In genomic region chrX:53084863-53085262, GRCh38 we compare ENCODE assay signal across 18 cellular contexts. TPM values are rescaled to one million over a fixed set of nuclear protein-coding genes. Genes with fewer than 3 reads are reported as not detected.
DNase-seq lines count a peak whose midpoint lies in the region; ATAC-seq and TF ChIP-seq lines count a peak whose summit lies in the region.
"Had no signal": no experiment of that assay in that cellular context is flagged by ENCODE, and none has a peak within 500 bp of the region (broad histone marks: within the 10 kb centered on the region; RNA-seq: fewer than 3 reads in every experiment).

No MANE protein-coding gene starts in this region.

- ATAC-seq in stimulated activated naive CD8-positive, alpha-beta T cell treated with anti-CD3 and anti-CD28 coated beads, Interleukin-15, amount 100 ng/mL, for 72 hours = no peak
- no peak for ATAC-seq in stimulated activated naive CD8-positive, alpha-beta T cell treated with anti-CD3 and anti-CD28 coated beads, Interleukin-15, Interleukin-2, amounts not matched to agents 100 U/mL and 50 U/mL, for 24 hours
- ATAC-seq: Right ventricle myocardium inferior, sciatic nerve had no signal

- H3K36me3 ChIP-seq in osteoblast (ENCODE audit: insufficient read depth, low read length) = peaks cover 31% of the 10 kb centered on the region

- H3K9me3 Mint-ChIP-seq in stimulated activated naive CD8-positive, alpha-beta T cell treated with anti-CD3 and anti-CD28 coated beads, Interleukin-15, amount 100 ng/mL, for 72 hours = no peaks in the 10 kb centered on the region
- H3K9me3 Mint-ChIP-seq: IgD-negative memory B cell, memory B cell had no signal

- H3K27ac ChIP-seq in cingulate gyrus (ENCODE audit: low read depth, low read length) (peak overlapping the region; percentile 14), osteoblast (ENCODE audit: low read depth, low read length) (no peak overlapping the region)
- H3K27ac ChIP-seq: brain microvascular endothelial cell, GM23248 had no signal

- H3K4me3 ChIP-seq in osteoblast (ENCODE audit: insufficient read depth, low read length) = no peak overlapping the region
- H3K4me3 ChIP-seq: GM23248 had no signal

- H3K4me2 ChIP-seq in osteoblast (ENCODE audit: insufficient read depth, low read length) = no peak overlapping the region

- no peak overlapping the region for H2AFZ ChIP-seq in osteoblast (ENCODE audit: low read length)
- H2AFZ ChIP-seq: GM23248 had no signal

- no peaks in the 10 kb centered on the region for H3K27me3 ChIP-seq in osteoblast (ENCODE audit: insufficient read depth, low read length)
- H3K27me3 ChIP-seq: brain microvascular endothelial cell had no signal

- H3K27me3 Mint-ChIP-seq in stimulated activated naive CD8-positive, alpha-beta T cell treated with anti-CD3 and anti-CD28 coated beads, Interleukin-15, amount 100 ng/mL, for 72 hours = no peaks in the 10 kb centered on the region
- H3K27me3 Mint-ChIP-seq: memory B cell had no signal

- H3K9me3 ChIP-seq in osteoblast (ENCODE audit: low read depth, low read length) = no peaks in the 10 kb centered on the region

- peak overlapping the region; percentile 10 to 42 for H3K4me3 Mint-ChIP-seq in stimulated activated naive CD8-positive, alpha-beta T cell treated with anti-CD3 and anti-CD28 coated beads, Interleukin-15, amount 100 ng/mL, for 72 hours
- H3K4me3 Mint-ChIP-seq: memory B cell had no signal

- peaks cover 26% of the 10 kb centered on the region for H4K20me1 ChIP-seq in osteoblast (ENCODE audit: insufficient read depth, low read length)

- peaks cover 21% of the 10 kb centered on the region for H3K4me1 ChIP-seq in osteoblast (ENCODE audit: insufficient read depth, low read length)

- no peak overlapping the region for H3K27ac Mint-ChIP-seq in stimulated activated naive CD8-positive, alpha-beta T cell treated with anti-CD3 and anti-CD28 coated beads, Interleukin-15, amount 100 ng/mL, for 72 hours

- peaks cover 31% of the 10 kb centered on the region for H3K79me2 ChIP-seq in osteoblast (ENCODE audit: insufficient read depth, low read length)

- DNase-seq in stimulated activated naive CD8-positive, alpha-beta T cell treated with anti-CD3 and anti-CD28 coated beads, Interleukin-15, amount 100 ng/mL, for 72 hours = no peak
- DNase-seq in stimulated activated naive CD8-positive, alpha-beta T cell treated with anti-CD3 and anti-CD28 coated beads, Interleukin-15, Interleukin-2, amounts not matched to agents 100 U/mL and 50 U/mL, for 24 hours = no peak
- DNase-seq in osteoblast (ENCODE audit: insufficient read length, low spot score, missing footprints) = peak; percentile 76
- no peak for DNase-seq in nucleus accumbens (lab: John Stamatoyannopoulos, UW)
- no peak for DNase-seq in NCI-H345 treated with DMSO at 0.1 percent for 48 hours (lab: John Stamatoyannopoulos, UW; ENCODE audit: unreplicated experiment)
- no peak for DNase-seq in NCI-H2081 treated with DMSO at 0.1 percent for 48 hours (lab: John Stamatoyannopoulos, UW)
- DNase-seq: AML-193; brain microvascular endothelial cell; GF-D8; islet precursor cell; NCI-H1694 treated with DMSO at 0.1 percent for 48 hours; stimulated activated CD4-positive, alpha-beta T cell treated with anti-CD3 and anti-CD28 coated beads, Interleukin-1b, Interleukin-23, amount 100 ng/mL, for 48 hours had no signal

- TF ChIP-seq CTCF in osteoblast (IDR thresholded peaks at IDR 0.05; ENCODE audit: extremely low read depth, low read depth, low read length) = no peak

- H3K4me1 Mint-ChIP-seq in stimulated activated naive CD8-positive, alpha-beta T cell treated with anti-CD3 and anti-CD28 coated beads, Interleukin-15, amount 100 ng/mL, for 72 hours = peaks cover 75% of the 10 kb centered on the region

RNA-seq across cellular contexts. Expression of gene TSPYL2, which starts 2.7 kb away (rescaled TPM):
- total RNA-seq in osteoblast = 13.6 and 15.9 TPM in 2 replicates

RNA-seq across cellular contexts. Expression of gene KANTR, which starts 9.1 kb away (rescaled TPM):
- total RNA-seq in osteoblast = 12.3 and 13.3 TPM in 2 replicates

RNA-seq across cellular contexts. Expression of gene GPR173, which starts 36.3 kb away (rescaled TPM):
- total RNA-seq in osteoblast = 1.8 and 2.2 TPM in 2 replicates
